15 cellular contexts compared by ENCODE assay signal in the genomic region with DNA sequence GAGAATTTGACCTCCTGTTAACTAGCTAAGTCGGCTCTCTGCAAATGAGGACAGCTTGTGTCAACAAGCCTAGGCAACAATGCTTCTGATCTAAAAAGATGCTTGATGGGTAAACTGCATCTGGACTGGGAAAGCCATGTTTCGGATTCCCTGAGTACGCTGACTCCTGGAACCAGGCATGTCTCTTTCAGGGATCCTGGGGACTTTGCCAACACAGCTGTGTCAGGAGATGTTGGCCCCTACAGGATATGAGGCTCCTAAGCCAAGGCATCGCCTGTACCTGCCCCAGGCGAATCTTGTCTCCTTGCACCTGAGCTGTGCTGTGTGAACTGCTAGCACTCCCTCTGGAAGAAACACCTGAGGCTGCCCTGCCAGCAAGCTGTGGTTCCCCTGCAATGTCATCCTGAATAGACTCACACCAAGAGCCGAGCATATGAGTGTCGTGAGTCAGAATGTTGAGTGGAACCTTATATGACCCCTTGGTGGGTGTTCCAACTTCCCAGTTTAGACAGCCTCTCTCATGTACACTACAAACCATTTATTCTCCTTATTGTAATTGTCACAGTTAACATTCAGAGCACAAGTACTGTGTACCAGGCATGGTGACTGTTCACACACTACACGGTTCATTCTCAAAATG. TPM values are rescaled to one million over a fixed set of nuclear protein-coding genes. Genes with fewer than 3 reads are reported as not detected.
A peak's percentile ranks its signal among the peaks of the same experiment; 100 is the strongest.
DNase-seq lines count a peak whose midpoint lies in the region; ATAC-seq, FAIRE-seq and TF ChIP-seq lines count a peak whose summit lies in the region.
"Had no signal": no experiment of that assay in that cellular context is flagged by ENCODE, and none has a peak within 500 bp of the region (broad histone marks: within the 10 kb centered on the region; RNA-seq: fewer than 3 reads in every experiment).

No MANE protein-coding gene starts in this region.

- TF ChIP-seq POLR2A in GM12892 (IDR thresholded peaks at IDR 0.05; ENCODE audit: low read depth, low read length), result no peak

- peaks cover 94% of the 10 kb centered on the region for H3K36me3 Mint-ChIP-seq in activated T-helper 17 cell treated with anti-CD3 and anti-CD28 coated beads, Interleukin-2, amount 50 U/mL, for 72 hours (ENCODE audit: low read depth)

- no peak for FAIRE-seq in GM12892 (lab: Jason Lieb, UNC)
- FAIRE-seq: pancreas had no signal

- peak overlapping the region; percentile 61 for H3K4me3 Mint-ChIP-seq in activated T-helper 17 cell treated with anti-CD3 and anti-CD28 coated beads, Interleukin-2, amount 50 U/mL, for 72 hours

- peak overlapping the region; percentile 77 for H3K27ac Mint-ChIP-seq in activated T-helper 17 cell treated with anti-CD3 and anti-CD28 coated beads, Interleukin-2, amount 50 U/mL, for 72 hours

- no peaks in the 10 kb centered on the region for H3K27me3 ChIP-seq in heart right ventricle
- H3K27me3 ChIP-seq: dorsolateral prefrontal cortex, pancreas had no signal

- peak; percentile 12 for DNase-seq in stimulated activated CD4-positive, alpha-beta T cell treated with anti-CD3 and anti-CD28 coated beads, Interleukin-1b, Interleukin-23, amount 100 ng/mL, for 48 hours
- no peak for DNase-seq in stimulated activated CD4-positive, alpha-beta T cell treated with anti-CD3 and anti-CD28 coated beads, Interleukin-4, amount 100 ng/mL, for 24 hours
- DNase-seq in heart right ventricle (no peak), NCI-H524 treated with DMSO at 0.1 percent for 48 hours (lab: John Stamatoyannopoulos, UW) (no peak), KBM-7 (no peak), GM12892 (ENCODE audit: insufficient read length) (no peak), UCSD-AML1 (lab: John Stamatoyannopoulos, UW; ENCODE audit: unreplicated experiment) (no peak)
- DNase-seq: DMS53, dorsolateral prefrontal cortex, KG1, midbrain, NCI-H146, pancreas had no signal

- intact Hi-C loops in heart right ventricle (cut with DNase I), result no loop called here

- no peaks in the 10 kb centered on the region for H3K9me3 ChIP-seq in heart right ventricle
- H3K9me3 ChIP-seq: HAP-1, pancreas had no signal

- no peak overlapping the region for H3K27ac ChIP-seq in heart right ventricle
- H3K27ac ChIP-seq: dorsolateral prefrontal cortex, pancreas had no signal

- no peak overlapping the region for H3K4me3 ChIP-seq in heart right ventricle
- H3K4me3 ChIP-seq: dorsolateral prefrontal cortex, HAP-1, pancreas had no signal

- peaks cover 0 to 25% (median 0%) of the 10 kb centered on the region in 9 donors for H3K4me1 ChIP-seq in heart right ventricle
- H3K4me1 ChIP-seq: HAP-1, pancreas had no signal

- 49 to 59% methylated on average over 8 of the region's 8 CpGs for WGBS in heart right ventricle, 2 donors

- no peaks in the 10 kb centered on the region for H3K27me3 Mint-ChIP-seq in activated T-helper 17 cell treated with anti-CD3 and anti-CD28 coated beads, Interleukin-2, amount 50 U/mL, for 72 hours

- peaks cover 11% of the 10 kb centered on the region for H3K4me1 Mint-ChIP-seq in activated T-helper 17 cell treated with anti-CD3 and anti-CD28 coated beads, Interleukin-2, amount 50 U/mL, for 72 hours

- no peaks in the 10 kb centered on the region for H3K9me3 Mint-ChIP-seq in activated T-helper 17 cell treated with anti-CD3 and anti-CD28 coated beads, Interleukin-2, amount 50 U/mL, for 72 hours

- H3K36me3 ChIP-seq in heart right ventricle, result peaks cover 0 to 99% (median 21%) of the 10 kb centered on the region in 9 donors

- peak; percentile 76 for ATAC-seq in activated T-helper 17 cell treated with anti-CD3 and anti-CD28 coated beads, Interleukin-2, amount 50 U/mL, for 72 hours (replicated peaks)
- peak in 7 of 8 donors; percentile 17 to 84 (median 69) for ATAC-seq in heart right ventricle
- ATAC-seq: pancreas had no signal

- in situ Hi-C loops in KBM-7 (cut with MboI; ENCODE audit: low pct_unique_long_range_greater_than_20kb, low sequenced_read_pairs), result no loop called here

- TF ChIP-seq CTCF in heart right ventricle (IDR thresholded peaks at IDR 0.05), result no peak

RNA-seq across cellular contexts. Expression of gene EOGT, which starts 17.0 kb away (rescaled TPM):
- 10 to 100 TPM; 15.5 to 24.4 TPM for total RNA-seq in activated T-helper 17 cell treated with anti-CD3 and anti-CD28 coated beads, Interleukin-2, amount 50 U/mL, for 72 hours
- 10 to 100 TPM; 27.1 to 48.3 (median 39.8) TPM for total RNA-seq in heart right ventricle
- 10 to 100 TPM in 1 of 2 donors, 1 to 10 TPM in 1; 8.8 to 66.5 TPM for polyA plus RNA-seq in heart right ventricle
- polyA plus RNA-seq in GM12892 (2012; ENCODE audit: missing spikeins), result 5.4 TPM

RNA-seq across cellular contexts. Expression of gene TMF1, which starts 55.7 kb away (rescaled TPM):
- total RNA-seq in activated T-helper 17 cell treated with anti-CD3 and anti-CD28 coated beads, Interleukin-2, amount 50 U/mL, for 72 hours, result 10 to 100 TPM; 42.6 to 84.7 TPM
- 10 to 100 TPM; 14.8 to 23.2 (median 21.1) TPM for total RNA-seq in heart right ventricle
- 1 to 10 TPM; 6.0 to 6.7 TPM for polyA plus RNA-seq in heart right ventricle
- polyA plus RNA-seq in GM12892 (2012; ENCODE audit: missing spikeins), result 25.2 TPM
